30 cellular contexts compared by ENCODE assay signal in genomic region chr10:99805190-99805589, GRCh38.
"Had no signal": no experiment of that assay in that cellular context is flagged by ENCODE, and none has a peak within 500 bp of the region (broad histone marks: within the 10 kb centered on the region; RNA-seq: fewer than 3 reads in every experiment).

No MANE protein-coding gene starts in this region.

- ATAC-seq: naive thymus-derived CD8-positive, alpha-beta T cell; natural killer cell treated with Interleukin-12 subunit alpha and Interleukin-12 subunit beta and Interleukin-15 and Interleukin-18, amount 100 ng/mL, for 72 hours; psoas muscle; right cardiac atrium; sciatic nerve; stimulated activated memory B cell treated with anti-CD40 and anti-IgM and Interleukin-4, amounts not matched to agents 10 μg/mL and 1 μg/mL and 100 μg/mL, for 72 hours; stimulated activated naive CD8-positive, alpha-beta T cell treated with anti-CD3 and anti-CD28 coated beads, Interleukin-15, amount 100 ng/mL, for 72 hours; stimulated activated naive CD8-positive, alpha-beta T cell treated with anti-CD3 and anti-CD28 coated beads, Interleukin-15, Interleukin-2, amounts not matched to agents 100 U/mL and 50 U/mL, for 24 hours; upper lobe of right lung had no signal

- H3K36me3 ChIP-seq: neutrophil, ovary, suprapubic skin, transverse colon, upper lobe of right lung, uterus had no signal

- H3K79me2 ChIP-seq: parathyroid adenoma had no signal

- H3K9me3 ChIP-seq: neutrophil, ovary, psoas muscle, spleen, suprapubic skin, testis, tibial artery, transverse colon, upper lobe of right lung, uterus had no signal

- DNase-seq: naive thymus-derived CD8-positive, alpha-beta T cell; nephron progenitor cell; nucleus accumbens; ovary; posterior cingulate gyrus; psoas muscle; right cardiac atrium; spleen; stimulated activated CD4-positive, alpha-beta T cell treated with anti-CD3 and anti-CD28 coated beads, Interleukin-12 subunit alpha, Interleukin-12 subunit beta, amount 100 ng/mL, for 4 hours; stimulated activated CD4-positive, alpha-beta T cell treated with anti-CD3 and anti-CD28 coated beads, Interleukin-1b, Interleukin-23, amount 100 ng/mL, for 48 hours; stimulated activated CD4-positive, alpha-beta T cell treated with anti-CD3 and anti-CD28 coated beads, Interleukin-4, amount 100 ng/mL, for 1 hour; stimulated activated CD4-positive, alpha-beta T cell treated with anti-CD3 and anti-CD28 coated beads, Interleukin-4, amount 100 ng/mL, for 4 hours; stimulated activated CD8-positive, alpha-beta memory T cell treated with anti-CD3 and anti-CD28 coated beads, Interleukin-4, amount 100 ng/mL, for 48 hours; stimulated activated naive CD4-positive, alpha-beta T cell; stimulated activated naive CD8-positive, alpha-beta T cell treated with anti-CD3 and anti-CD28 coated beads, Interleukin-15, amount 100 ng/mL, for 72 hours; stimulated activated naive CD8-positive, alpha-beta T cell treated with anti-CD3 and anti-CD28 coated beads, Interleukin-15, Interleukin-2, amounts not matched to agents 100 U/mL and 50 U/mL, for 24 hours; substantia nigra; testis; tibial artery; transverse colon; upper lobe of right lung; uterus had no signal

- H2AFZ ChIP-seq: parathyroid adenoma had no signal

- H3K27me3 ChIP-seq: neutrophil, ovary, spleen, suprapubic skin, testis, tibial artery, transverse colon, upper lobe of right lung, uterus had no signal

- H3K27ac ChIP-seq: neutrophil, ovary, parathyroid adenoma, psoas muscle, skin epidermis, spleen, suprapubic skin, testis, tibial artery, transverse colon, upper lobe of right lung, uterus had no signal

- H3K4me3 ChIP-seq: ovary, psoas muscle, skin epidermis, smooth muscle cell, spleen, suprapubic skin, testis, tibial artery, transverse colon, upper lobe of right lung, uterus had no signal

- H3K4me2 ChIP-seq: smooth muscle cell had no signal

- H3K9ac ChIP-seq: parathyroid adenoma had no signal

- H3K4me1 ChIP-seq: parathyroid adenoma, psoas muscle, spleen, testis, tibial artery, upper lobe of right lung, uterus had no signal
